8 cellular contexts compared by ENCODE assay signal in the genomic region with DNA sequence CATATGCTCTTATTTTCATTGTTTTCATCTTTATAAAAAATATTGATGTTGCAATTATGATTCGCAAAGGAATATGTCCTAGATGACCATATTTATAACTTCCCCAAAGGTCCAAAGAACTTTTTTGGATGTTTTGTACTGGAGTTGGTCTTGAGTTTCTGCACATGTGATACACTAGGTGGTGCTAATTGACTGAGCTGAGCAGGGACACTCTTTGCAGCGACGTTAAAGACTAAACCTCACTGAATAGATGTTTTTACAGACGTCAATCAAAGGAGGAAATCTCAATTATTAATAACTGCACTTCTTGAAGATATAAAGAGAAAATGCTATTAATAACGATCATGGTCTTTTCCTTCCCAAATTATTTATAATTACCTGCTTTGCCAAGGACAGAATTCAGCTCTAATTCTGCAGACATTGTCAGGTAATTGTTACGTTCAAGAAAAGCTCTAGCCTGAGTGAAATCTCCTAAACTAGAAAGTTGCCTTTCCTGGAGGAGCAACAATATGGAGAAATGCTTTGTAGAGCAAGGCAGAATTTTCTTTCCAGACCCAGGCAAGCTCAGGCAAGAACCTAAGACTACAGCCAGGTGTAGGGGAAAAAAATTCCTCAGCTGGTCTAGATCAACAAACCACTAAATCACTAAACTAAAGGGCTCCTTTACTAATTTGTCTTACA.
DNase-seq lines count a peak whose midpoint lies in the region; ATAC-seq and TF ChIP-seq lines count a peak whose summit lies in the region.

No MANE protein-coding gene starts in this region.

- no peak for DNase-seq in activated CD8-positive, alpha-beta memory T cell treated with anti-CD3 and anti-CD28 coated beads, Interleukin-2, amount 10 ng/mL, durations not matched to agents 7 days and 5 days
- DNase-seq in activated CD8-positive, alpha-beta memory T cell treated with anti-CD3 and anti-CD28 coated beads, Interleukin-2, amount 50 U/mL, for 48 hours = no peak
- DNase-seq in WTC11 (ENCODE audit: low spot score) = no peak
- DNase-seq in kidney epithelial cell (ENCODE audit: low read depth) = no peak
- DNase-seq in effector CD4-positive, alpha-beta T cell = no peak
- DNase-seq in stimulated activated CD8-positive, alpha-beta memory T cell treated with anti-CD3 and anti-CD28 coated beads, Interleukin-4, amount 100 ng/mL, for 48 hours = no peak

- no peaks in the 10 kb centered on the region for H3K27me3 ChIP-seq in KMS-11 (ENCODE audit: insufficient read depth, low read depth)
- H3K27me3 ChIP-seq in kidney epithelial cell (ENCODE audit: control insufficient read depth, insufficient read depth, low read length) = no peaks in the 10 kb centered on the region

- peaks cover 30% of the 10 kb centered on the region for H3K4me1 ChIP-seq in KMS-11 (ENCODE audit: low read depth, poor library complexity, severe bottlenecking)

- peaks cover 2% of the 10 kb centered on the region for H3K4me1 Mint-ChIP-seq in activated CD8-positive, alpha-beta memory T cell treated with anti-CD3 and anti-CD28 coated beads, Interleukin-2, amount 10 ng/mL, durations not matched to agents 7 days and 5 days
- peaks cover 13% of the 10 kb centered on the region for H3K4me1 Mint-ChIP-seq in WTC11

- H3K36me3 ChIP-seq in KMS-11 (ENCODE audit: insufficient read depth) = no peaks in the 10 kb centered on the region
- H3K36me3 ChIP-seq in kidney epithelial cell (ENCODE audit: control insufficient read depth, insufficient read depth, low read length) = no peaks in the 10 kb centered on the region

- no peak overlapping the region for H3K4me2 ChIP-seq in KMS-11

- H3K9me3 Mint-ChIP-seq in activated CD8-positive, alpha-beta memory T cell treated with anti-CD3 and anti-CD28 coated beads, Interleukin-2, amount 10 ng/mL, durations not matched to agents 7 days and 5 days (ENCODE audit: low read depth) = no peaks in the 10 kb centered on the region
- H3K9me3 Mint-ChIP-seq in WTC11 = no peaks in the 10 kb centered on the region

- peaks cover 51% of the 10 kb centered on the region for H3K27me3 Mint-ChIP-seq in activated CD8-positive, alpha-beta memory T cell treated with anti-CD3 and anti-CD28 coated beads, Interleukin-2, amount 10 ng/mL, durations not matched to agents 7 days and 5 days
- H3K27me3 Mint-ChIP-seq in WTC11 (ENCODE audit: low read depth) = no peaks in the 10 kb centered on the region

- H3K4me3 ChIP-seq in KMS-11 (IDR thresholded peaks at IDR 0.05; ENCODE audit: insufficient read depth, low read depth, low read length) (no peak overlapping the region), kidney epithelial cell (ENCODE audit: low read depth, low read length) (no peak overlapping the region)

- H3K27ac Mint-ChIP-seq in activated CD8-positive, alpha-beta memory T cell treated with anti-CD3 and anti-CD28 coated beads, Interleukin-2, amount 10 ng/mL, durations not matched to agents 7 days and 5 days = no peak overlapping the region
- H3K27ac Mint-ChIP-seq in WTC11 = no peak overlapping the region

- H3K36me3 Mint-ChIP-seq in activated CD8-positive, alpha-beta memory T cell treated with anti-CD3 and anti-CD28 coated beads, Interleukin-2, amount 10 ng/mL, durations not matched to agents 7 days and 5 days = no peaks in the 10 kb centered on the region
- H3K36me3 Mint-ChIP-seq in WTC11 = no peaks in the 10 kb centered on the region

- no peak overlapping the region for H2AFZ ChIP-seq in KMS-11 (ENCODE audit: low read depth)

- H3K4me3 Mint-ChIP-seq in activated CD8-positive, alpha-beta memory T cell treated with anti-CD3 and anti-CD28 coated beads, Interleukin-2, amount 10 ng/mL, durations not matched to agents 7 days and 5 days = no peak overlapping the region
- no peak overlapping the region for H3K4me3 Mint-ChIP-seq in WTC11

- no peak overlapping the region for H3K9ac ChIP-seq in KMS-11

- ATAC-seq in activated CD8-positive, alpha-beta memory T cell treated with anti-CD3 and anti-CD28 coated beads, Interleukin-2, amount 10 ng/mL, durations not matched to agents 7 days and 5 days = peak; percentile 49
- ATAC-seq in WTC11 = peak; percentile 80
- no peak for ATAC-seq in HG03095 (IDR thresholded peaks at IDR 0.05; ENCODE audit: unreplicated experiment)

- H3K79me2 ChIP-seq in KMS-11 (ENCODE audit: insufficient read depth, low read depth) = no peaks in the 10 kb centered on the region

- TF ChIP-seq CTCF in KMS-11 (conservative IDR thresholded peaks at IDR 0.05; ENCODE audit: low read depth, low read length) (peak; percentile 68), WTC11 (IDR thresholded peaks at IDR 0.05) (no peak; the same call in 1 of the 2 replicates), kidney epithelial cell (IDR thresholded peaks at IDR 0.05; ENCODE audit: insufficient read depth, low read length, poor library complexity, severe bottlenecking) (peak; percentile 81)

- CTCF ChIA-PET in activated CD8-positive, alpha-beta memory T cell treated with anti-CD3 and anti-CD28 coated beads, Interleukin-2, amount 10 ng/mL, durations not matched to agents 7 days and 5 days (lab: Charles Lee) = interaction anchor here (0.5 to 1.9 kb wide), 8 partner anchors 11 to 1628 kb away, joined by 3 to 8 read pairs (median 5); no protein-coding TSS in a partner anchor
- CTCF ChIA-PET in WTC11 (lab: Charles Lee) = interaction anchor here (0.7 to 2.5 kb wide), 23 partner anchors 9 to 685 kb away, joined by 3 to 37 read pairs (median 3); a partner anchor contains a TSS

- POLR2A ChIA-PET in WTC11 (lab: Charles Lee) = no interaction called here

- H3K27ac ChIP-seq in KMS-11 = no peak overlapping the region

- no peaks in the 10 kb centered on the region for H4K20me1 ChIP-seq in KMS-11 (ENCODE audit: insufficient read depth)

TF ChIP-seq in WTC11, 78 proteins besides CTCF, POLR2A, EP300 and RAD21:
- TF ChIP-seq, protein P1, sequence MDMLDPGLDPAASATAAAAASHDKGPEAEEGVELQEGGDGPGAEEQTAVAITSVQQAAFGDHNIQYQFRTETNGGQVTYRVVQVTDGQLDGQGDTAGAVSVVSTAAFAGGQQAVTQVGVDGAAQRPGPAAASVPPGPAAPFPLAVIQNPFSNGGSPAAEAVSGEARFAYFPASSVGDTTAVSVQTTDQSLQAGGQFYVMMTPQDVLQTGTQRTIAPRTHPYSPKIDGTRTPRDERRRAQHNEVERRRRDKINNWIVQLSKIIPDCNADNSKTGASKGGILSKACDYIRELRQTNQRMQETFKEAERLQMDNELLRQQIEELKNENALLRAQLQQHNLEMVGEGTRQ (CRISPR knock-in tag; IDR thresholded peaks at IDR 0.05) = no peak
- TF ChIP-seq FOXJ3 (CRISPR knock-in tag; IDR thresholded peaks at IDR 0.05; ENCODE audit: borderline replicate concordance) (no peak), NR2C2 (CRISPR knock-in tag; IDR thresholded peaks at IDR 0.05) (no peak), TEAD1 (CRISPR knock-in tag; IDR thresholded peaks at IDR 0.05) (no peak)
